1 cellular context compared by ENCODE assay signal in the genomic region with DNA sequence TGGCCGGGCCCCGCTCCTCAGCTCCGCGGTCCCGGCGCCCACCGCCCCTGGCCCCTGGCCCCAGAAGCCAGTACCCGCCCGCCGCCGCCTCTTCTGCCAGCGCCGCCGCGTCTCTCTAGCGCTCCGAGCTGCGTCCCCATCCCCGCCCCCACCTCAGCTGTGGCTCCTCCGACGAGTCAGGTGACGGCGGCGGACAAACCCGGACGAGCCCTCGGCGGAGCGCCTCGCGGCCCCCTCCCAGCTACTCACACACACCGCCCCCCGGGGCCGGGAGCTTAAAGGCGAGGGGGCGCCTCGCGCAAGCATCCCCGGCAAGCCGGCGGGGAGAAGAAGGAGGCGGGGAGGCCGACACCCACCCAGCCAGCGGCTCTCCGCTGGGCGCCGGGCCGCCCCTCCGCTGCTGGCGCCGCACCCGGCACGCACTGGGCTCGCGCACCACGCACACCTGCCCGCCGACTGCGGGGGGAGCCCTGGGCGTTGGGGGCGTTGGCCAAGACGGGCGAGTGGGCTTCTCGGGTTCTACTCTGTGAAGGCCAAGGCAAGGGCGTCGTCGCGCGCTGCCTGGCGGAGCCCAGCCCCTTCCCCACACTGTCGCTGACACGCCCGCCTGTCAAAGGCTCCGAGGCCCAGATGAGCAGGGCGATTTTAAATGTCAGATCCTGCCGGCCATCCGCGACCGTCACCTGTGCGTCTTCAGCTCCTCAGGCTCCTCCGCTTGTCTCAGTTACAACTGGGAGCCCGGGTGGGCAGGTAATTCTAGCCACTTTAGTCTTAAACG.
TF ChIP-seq lines count a peak whose summit lies in the region.

A gene with protein sequence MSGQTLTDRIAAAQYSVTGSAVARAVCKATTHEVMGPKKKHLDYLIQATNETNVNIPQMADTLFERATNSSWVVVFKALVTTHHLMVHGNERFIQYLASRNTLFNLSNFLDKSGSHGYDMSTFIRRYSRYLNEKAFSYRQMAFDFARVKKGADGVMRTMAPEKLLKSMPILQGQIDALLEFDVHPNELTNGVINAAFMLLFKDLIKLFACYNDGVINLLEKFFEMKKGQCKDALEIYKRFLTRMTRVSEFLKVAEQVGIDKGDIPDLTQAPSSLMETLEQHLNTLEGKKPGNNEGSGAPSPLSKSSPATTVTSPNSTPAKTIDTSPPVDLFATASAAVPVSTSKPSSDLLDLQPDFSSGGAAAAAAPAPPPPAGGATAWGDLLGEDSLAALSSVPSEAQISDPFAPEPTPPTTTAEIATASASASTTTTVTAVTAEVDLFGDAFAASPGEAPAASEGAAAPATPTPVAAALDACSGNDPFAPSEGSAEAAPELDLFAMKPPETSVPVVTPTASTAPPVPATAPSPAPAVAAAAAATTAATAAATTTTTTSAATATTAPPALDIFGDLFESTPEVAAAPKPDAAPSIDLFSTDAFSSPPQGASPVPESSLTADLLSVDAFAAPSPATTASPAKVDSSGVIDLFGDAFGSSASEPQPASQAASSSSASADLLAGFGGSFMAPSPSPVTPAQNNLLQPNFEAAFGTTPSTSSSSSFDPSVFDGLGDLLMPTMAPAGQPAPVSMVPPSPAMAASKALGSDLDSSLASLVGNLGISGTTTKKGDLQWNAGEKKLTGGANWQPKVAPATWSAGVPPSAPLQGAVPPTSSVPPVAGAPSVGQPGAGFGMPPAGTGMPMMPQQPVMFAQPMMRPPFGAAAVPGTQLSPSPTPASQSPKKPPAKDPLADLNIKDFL (minus strand): TSS at position 132 of the 778 bp plus-strand sequence. CDS start 1,174 bp downstream, outside the sequence.

TF ChIP-seq in endothelial cell of umbilical vein, 7 proteins besides CTCF, POLR2A, EP300 and RAD21:
- TF ChIP-seq, protein P1, sequence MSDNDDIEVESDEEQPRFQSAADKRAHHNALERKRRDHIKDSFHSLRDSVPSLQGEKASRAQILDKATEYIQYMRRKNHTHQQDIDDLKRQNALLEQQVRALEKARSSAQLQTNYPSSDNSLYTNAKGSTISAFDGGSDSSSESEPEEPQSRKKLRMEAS (IDR thresholded peaks at IDR 0.05; ENCODE audit: insufficient read depth, insufficient read length): no peak
- TF ChIP-seq MYC (IDR thresholded peaks at IDR 0.05; ENCODE audit: low read depth, low read length): no peak
